8 cellular contexts compared by ENCODE assay signal in genomic region chr18:13381907-13382682, GRCh38.
DNase-seq lines count a peak whose midpoint lies in the region; ATAC-seq and TF ChIP-seq lines count a peak whose summit lies in the region.

No MANE protein-coding gene starts in this region.

- no peak for TF ChIP-seq POLR2A in testis (IDR thresholded peaks at IDR 0.05)

- H2AFZ ChIP-seq in mesenchymal stem cell (ENCODE audit: low read depth, low read length), result no peak overlapping the region

- peak overlapping the region; percentile 98 for H3K9ac ChIP-seq in mesenchymal stem cell (ENCODE audit: low read length)

- H3K23ac ChIP-seq in mesenchymal stem cell (ENCODE audit: low read length in 2 of 2), result no peak overlapping the region

- H2BK12ac ChIP-seq in mesenchymal stem cell (ENCODE audit: low read length in 2 of 2), result no peak overlapping the region

- no peak for TF ChIP-seq CTCF in testis (IDR thresholded peaks at IDR 0.05)

- no peaks in the 10 kb centered on the region for H3K9me3 ChIP-seq in mesenchymal stem cell (ENCODE audit: control insufficient read depth, low read length)
- no peaks in the 10 kb centered on the region for H3K9me3 ChIP-seq in testis

- WGBS in mesenchymal stem cell, result 87% methylated on average over 19 of the region's 20 CpGs
- 32 to 34% methylated on average over 20 of the region's 20 CpGs for WGBS in testis, 2 donors

- H3K4me3 ChIP-seq in mesenchymal stem cell (ENCODE audit: insufficient read depth in 1 of 2, low read depth in 1 of 2, low read length in 2 of 2) (peak overlapping the region in 1 of 2 experiments; percentile 73), testis (no peak overlapping the region)

- H3K27ac ChIP-seq in mesenchymal stem cell (ENCODE audit: low read length, poor library complexity, severe bottlenecking) (no peak overlapping the region), testis (peak overlapping the region in 1 of 2 donors; percentile 57)

- intact Hi-C loops in testis (cut with DNase I; ENCODE audit: low total_unique reads), result no loop called here

- H3K4ac ChIP-seq in mesenchymal stem cell (ENCODE audit: low read depth in 1 of 2, low read length in 2 of 2), result no peak overlapping the region

- H3K36me3 ChIP-seq in mesenchymal stem cell (ENCODE audit: control insufficient read depth in 1 of 2, insufficient read depth in 2 of 2, low read depth in 1 of 2, low read length in 2 of 2) (no peaks in the 10 kb centered on the region), testis (ENCODE audit: low read depth, missing control alignments) (no peaks in the 10 kb centered on the region)

- no peak overlapping the region for H2AK5ac ChIP-seq in mesenchymal stem cell (ENCODE audit: low read length, severe bottlenecking)

- H2BK5ac ChIP-seq in mesenchymal stem cell (ENCODE audit: low read depth, low read length, poor library complexity, severe bottlenecking), result no peak overlapping the region

- DNase-seq in Caki2 (ENCODE audit: low read depth) (peak; percentile 8), T-helper 9 cell (peak; percentile 41), mesenchymal stem cell (peak; percentile 0), testis (peak; percentile 57)
- DNase-seq in effector CD8-positive, alpha-beta T cell (lab: John Stamatoyannopoulos, UW), result peak; percentile 13

- H2BK120ac ChIP-seq in mesenchymal stem cell (ENCODE audit: low read depth, low read length), result no peak overlapping the region

- no peak overlapping the region for H4K8ac ChIP-seq in mesenchymal stem cell (ENCODE audit: low read length)

- no peak overlapping the region for H2BK15ac ChIP-seq in mesenchymal stem cell (ENCODE audit: low read depth, poor library complexity, severe bottlenecking)

- H3K79me1 ChIP-seq in mesenchymal stem cell (replicated peaks; ENCODE audit: low read length, poor library complexity, severe bottlenecking), result no peaks in the 10 kb centered on the region

- H3K14ac ChIP-seq in mesenchymal stem cell (ENCODE audit: low read length in 2 of 2), result no peak overlapping the region

- H3K27me3 ChIP-seq in mesenchymal stem cell (ENCODE audit: control insufficient read depth in 1 of 2, insufficient read depth in 1 of 2, low read length in 2 of 2) (no peaks in the 10 kb centered on the region), testis (no peaks in the 10 kb centered on the region)

- H3K4me1 ChIP-seq in mesenchymal stem cell (ENCODE audit: control insufficient read depth, insufficient read depth, low read depth, low read length), result no peaks in the 10 kb centered on the region
- no peaks in the 10 kb centered on the region for H3K4me1 ChIP-seq in testis

- in situ Hi-C loops in Caki2 (cut with HindIII; ENCODE audit: low pct_unique_long_range_greater_than_20kb, low sequenced_read_pairs), result no loop called here

- H3K18ac ChIP-seq in mesenchymal stem cell (ENCODE audit: low read depth in 1 of 2, low read length in 2 of 2), result no peak overlapping the region

- no peak overlapping the region for H4K91ac ChIP-seq in mesenchymal stem cell (ENCODE audit: low read length)

- H3K4me2 ChIP-seq in mesenchymal stem cell (ENCODE audit: low read length, poor library complexity, severe bottlenecking), result no peak overlapping the region

- ATAC-seq in GM21576 (IDR thresholded peaks at IDR 0.05; ENCODE audit: unreplicated experiment) (peak; percentile 55), HG02623 (IDR thresholded peaks at IDR 0.05; ENCODE audit: unreplicated experiment) (no peak), HG03025 (IDR thresholded peaks at IDR 0.05; ENCODE audit: low FRiP score, unreplicated experiment) (no peak)

Comparison
In these comparisons a context has a peak if more than half of its experiments do, and no peak if none do; other contexts are left out.
1. DNase-seq: peak in every context shown above with its lines; median percentile 57 in testis; 41 in T-helper 9 cell; 13 in effector CD8-positive, alpha-beta T cell; 8 in Caki2; 0 in mesenchymal stem cell.